Comparison of ENCODE assay signal across 21 cellular contexts in the genomic region with DNA sequence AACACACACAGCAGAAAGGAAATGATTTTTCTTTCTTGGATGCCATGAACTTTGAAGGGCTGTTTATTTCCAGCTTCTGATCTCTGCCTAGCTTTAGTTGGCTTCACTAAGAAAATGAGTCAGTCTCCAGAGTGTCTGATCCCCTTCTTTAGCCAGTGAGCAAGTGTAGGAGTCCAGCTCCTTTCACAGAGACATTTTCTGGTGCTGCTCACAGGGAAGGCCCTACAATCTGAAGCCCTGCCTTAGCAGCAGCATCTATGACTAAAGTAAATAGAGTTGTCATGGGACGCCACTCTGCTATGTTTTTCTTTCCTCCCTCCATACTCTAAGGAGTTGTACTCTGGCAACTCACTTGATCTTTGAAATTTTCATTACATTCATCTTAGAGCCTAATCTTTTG.
DNase-seq lines count a peak whose midpoint lies in the region; ATAC-seq and TF ChIP-seq lines count a peak whose summit lies in the region.
"Had no signal": no experiment of that assay in that cellular context is flagged by ENCODE, and none has a peak within 500 bp of the region (broad histone marks: within the 10 kb centered on the region; RNA-seq: fewer than 3 reads in every experiment).

No MANE protein-coding gene starts in this region.

- no peak overlapping the region for H3K4me3 ChIP-seq in IMR-90 (ENCODE audit: insufficient read depth, low read depth, low read length)
- H3K4me3 ChIP-seq in cardiac fibroblast (replicated peaks in 1 of 2; ENCODE audit: low read depth in 2 of 2, low read length in 2 of 2) = no peak overlapping the region
- H3K4me3 ChIP-seq: transverse colon had no signal

- H3K9me3 ChIP-seq in IMR-90 (ENCODE audit: control insufficient read depth, insufficient read depth, low read length) = no peaks in the 10 kb centered on the region; the same call in 1 of the 2 replicates
- H3K9me3 ChIP-seq: transverse colon had no signal

- DNase-seq in IMR-90 (peak; percentile 52), cardiac fibroblast (ENCODE audit: low read depth in 2 of 2) (peak; percentile 18 to 53), hepatic stellate cell (ENCODE audit: low spot score) (peak; percentile 69), sciatic nerve (ENCODE audit: low spot score) (no peak), T1000 (lab: John Stamatoyannopoulos, UW) (no peak), SKM-1 (lab: John Stamatoyannopoulos, UW; ENCODE audit: unreplicated experiment) (no peak)
- DNase-seq: activated B cell treated with CpG ODN at 0.5 μM for 24 hours; activated CD8-positive, alpha-beta T cell treated with anti-CD3 and anti-CD28 coated beads, Interleukin-2, amount 10 ng/mL, durations not matched to agents 7 days and 5 days; activated T-cell treated with anti-CD3 and anti-CD28 coated beads, Interleukin-2, amount 50 U/mL, for 1 hour; DMS79; foreskin keratinocyte; naive thymus-derived CD8-positive, alpha-beta T cell; NCI-H524 treated with DMSO at 0.1 percent for 48 hours; posterior cingulate gyrus; stimulated activated CD4-positive, alpha-beta T cell treated with anti-CD3 and anti-CD28 coated beads, Interleukin-4, amount 100 ng/mL, for 24 hours; T-helper 9 cell; transverse colon had no signal

- TF ChIP-seq POLR2A in IMR-90 (IDR thresholded peaks at IDR 0.05; ENCODE audit: low read depth, low read length) = no peak

- no peak overlapping the region for H3K9ac ChIP-seq in IMR-90 (ENCODE audit: low read depth, low read length)

- no peak overlapping the region for H3K23ac ChIP-seq in IMR-90 (ENCODE audit: low read depth, low read length)

- no peak overlapping the region for H3K56ac ChIP-seq in IMR-90 (ENCODE audit: extremely low read depth, insufficient read depth, low read length)

- no peak overlapping the region for H2AK5ac ChIP-seq in IMR-90 (ENCODE audit: low read depth, low read length)

- H3K9me1 ChIP-seq in IMR-90 (ENCODE audit: insufficient read depth, low read length) = no peaks in the 10 kb centered on the region

- no peak overlapping the region for H2AK9ac ChIP-seq in IMR-90 (replicated peaks; ENCODE audit: low read depth, low read length, poor library complexity)

- H3K79me1 ChIP-seq in IMR-90 (ENCODE audit: low read depth in 1 of 2, low read length in 2 of 2) = no peaks in the 10 kb centered on the region

- no peak for TF ChIP-seq RAD21 in IMR-90 (IDR thresholded peaks at IDR 0.05; ENCODE audit: low read length)

- H2BK5ac ChIP-seq in IMR-90 (ENCODE audit: low read depth, low read length, poor library complexity, severe bottlenecking) = no peak overlapping the region

- no peak overlapping the region for H3K27ac ChIP-seq in IMR-90 (ENCODE audit: insufficient read depth, low read length)
- H3K27ac ChIP-seq: foreskin keratinocyte, transverse colon had no signal

- in situ Hi-C loops in IMR-90 (cut with MboI; ENCODE audit: low sequenced_read_pairs) = no loop called here

- H3K27me3 ChIP-seq in IMR-90 (ENCODE audit: control insufficient read depth, insufficient read depth, low read length) = no peaks in the 10 kb centered on the region
- H3K27me3 ChIP-seq: foreskin keratinocyte, transverse colon had no signal

- dilution Hi-C loops in IMR-90 (cut with HindIII; ENCODE audit: low sequenced_read_pairs, unreplicated experiment) = no loop called here

- H2BK120ac ChIP-seq in IMR-90 (ENCODE audit: low read depth, low read length) = no peak overlapping the region

- no CpG with 5 or more reads among the region's 1 CpG for WGBS in IMR-90 (ENCODE audit: extremely low coverage in 2 of 2, insufficient read length in 1 of 2), 2 experiments

- TF ChIP-seq CTCF in IMR-90 (conservative IDR thresholded peaks at IDR 0.05; ENCODE audit: low read depth, low read length) (no peak), cardiac fibroblast (IDR thresholded peaks at IDR 0.05; ENCODE audit: low read depth, low read length) (no peak)

- H2AFZ ChIP-seq in IMR-90 (replicated peaks; ENCODE audit: low read length, poor library complexity) = no peak overlapping the region

- H2BK15ac ChIP-seq in IMR-90 (ENCODE audit: low read depth, low read length) = no peak overlapping the region

- ATAC-seq in IMR-90 (ENCODE audit: low read depth) (peak; percentile 46), sciatic nerve (peak; percentile 62), HG02973 (IDR thresholded peaks at IDR 0.05; ENCODE audit: unreplicated experiment) (no peak)
- no peak for ATAC-seq in activated CD4-positive, CD25-positive, alpha-beta regulatory T cell treated with anti-CD3 and anti-CD28 coated beads, Interleukin-2, amount 50 U/mL, for 24 hours
- ATAC-seq: activated CD8-positive, alpha-beta T cell treated with anti-CD3 and anti-CD28 coated beads, Interleukin-2, amount 10 ng/mL, durations not matched to agents 7 days and 5 days; foreskin keratinocyte; HCT116; naive thymus-derived CD8-positive, alpha-beta T cell; SK-N-SH treated with all-trans-retinoic acid at 6 μM for 48 hours had no signal

- no peak overlapping the region for H4K91ac ChIP-seq in IMR-90 (ENCODE audit: insufficient read depth, low read depth, low read length)

- no peak overlapping the region for H3K14ac ChIP-seq in IMR-90 (replicated peaks; ENCODE audit: low read depth, low read length)

- H3K18ac ChIP-seq in IMR-90 (ENCODE audit: low read depth, low read length) = no peak overlapping the region

- no peaks in the 10 kb centered on the region for H3K36me3 ChIP-seq in IMR-90 (ENCODE audit: control insufficient read depth, insufficient read depth, low read length)
- H3K36me3 ChIP-seq: transverse colon had no signal

- H4K5ac ChIP-seq in IMR-90 (ENCODE audit: low read depth, low read length) = no peak overlapping the region

- no peak overlapping the region for H2BK20ac ChIP-seq in IMR-90 (ENCODE audit: low read depth, low read length)

- H3K4me1 ChIP-seq in IMR-90 (ENCODE audit: control insufficient read depth, insufficient read depth, low read length) = no peaks in the 10 kb centered on the region
- H3K4me1 ChIP-seq: foreskin keratinocyte, transverse colon had no signal

- H4K8ac ChIP-seq in IMR-90 (ENCODE audit: low read depth in 2 of 2, low read length in 2 of 2) = no peak overlapping the region

- POLR2A ChIA-PET in IMR-90 (lab: Charles Lee; ENCODE audit: unreplicated experiment) = no interaction called here

- CTCF ChIA-PET in IMR-90 (lab: Yijun Ruan, JAX) = no interaction called here

- no peak overlapping the region for H3K4me2 ChIP-seq in IMR-90 (ENCODE audit: low read depth, low read length)

- no peaks in the 10 kb centered on the region for H4K20me1 ChIP-seq in IMR-90 (ENCODE audit: insufficient read depth, low read length)

- no TSS peak for BruUV-seq in IMR-90 (replicated peaks; lab: Mats Ljungman, UMichigan)

- intact Hi-C loops in IMR-90 (cut with micrococcal nuclease) (no loop called here), sciatic nerve (cut with DNase I) (no loop called here)

- H3K4ac ChIP-seq in IMR-90 (ENCODE audit: low read depth, low read length) = no peak overlapping the region

TF ChIP-seq in IMR-90, 13 proteins besides CTCF, POLR2A, EP300 and RAD21:
- TF ChIP-seq, protein P1, sequence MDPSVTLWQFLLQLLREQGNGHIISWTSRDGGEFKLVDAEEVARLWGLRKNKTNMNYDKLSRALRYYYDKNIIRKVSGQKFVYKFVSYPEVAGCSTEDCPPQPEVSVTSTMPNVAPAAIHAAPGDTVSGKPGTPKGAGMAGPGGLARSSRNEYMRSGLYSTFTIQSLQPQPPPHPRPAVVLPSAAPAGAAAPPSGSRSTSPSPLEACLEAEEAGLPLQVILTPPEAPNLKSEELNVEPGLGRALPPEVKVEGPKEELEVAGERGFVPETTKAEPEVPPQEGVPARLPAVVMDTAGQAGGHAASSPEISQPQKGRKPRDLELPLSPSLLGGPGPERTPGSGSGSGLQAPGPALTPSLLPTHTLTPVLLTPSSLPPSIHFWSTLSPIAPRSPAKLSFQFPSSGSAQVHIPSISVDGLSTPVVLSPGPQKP (IDR thresholded peaks at IDR 0.05; ENCODE audit: borderline replicate concordance, low read depth, low read length) = no peak
- TF ChIP-seq BHLHE40 (IDR thresholded peaks at IDR 0.05; ENCODE audit: low read depth, low read length) (no peak), RCOR1 (IDR thresholded peaks at IDR 0.05; ENCODE audit: insufficient replicate concordance, low read length) (no peak), MAFK (IDR thresholded peaks at IDR 0.05; ENCODE audit: low read depth, low read length) (no peak), MXI1 (IDR thresholded peaks at IDR 0.05; ENCODE audit: borderline replicate concordance, low read depth, low read length) (no peak), MAZ (IDR thresholded peaks at IDR 0.05; ENCODE audit: borderline replicate concordance, low read depth, low read length) (no peak), FOS (IDR thresholded peaks at IDR 0.05; ENCODE audit: low read depth, low read length) (no peak), SMC3 (IDR thresholded peaks at IDR 0.05; ENCODE audit: low read depth, low read length) (no peak), CEBPB (IDR thresholded peaks at IDR 0.05; ENCODE audit: low read depth, low read length) (no peak), RFX5 (IDR thresholded peaks at IDR 0.05; ENCODE audit: low read depth, low read length) (no peak)

Comparison
In these comparisons a context has a peak if more than half of its experiments do, and no peak if none do; other contexts are left out.
1. ATAC-seq: peak in IMR-90 (single experiment) and sciatic nerve (single experiment); none in HG02973 (single experiment) and activated CD4-positive, CD25-positive, alpha-beta regulatory T cell treated with anti-CD3 and anti-CD28 coated beads, Interleukin-2, amount 50 U/mL, for 24 hours (0 of 2).
2. DNase-seq: peak in IMR-90 (single experiment), cardiac fibroblast (2 of 2) and hepatic stellate cell (single experiment); none in sciatic nerve (single experiment), T1000 (single experiment) and SKM-1 (single experiment).